9 cellular contexts compared by ENCODE assay signal in genomic region chr11:115760528-115760837, GRCh38.
DNase-seq lines count a peak whose midpoint lies in the region; ATAC-seq and TF ChIP-seq lines count a peak whose summit lies in the region.
"Had no signal": no experiment of that assay in that cellular context is flagged by ENCODE, and none has a peak within 500 bp of the region (broad histone marks: within the 10 kb centered on the region; RNA-seq: fewer than 3 reads in every experiment).

No MANE protein-coding gene starts in this region.

- no peaks in the 10 kb centered on the region for H3K9me3 ChIP-seq in T-helper 17 cell (ENCODE audit: control insufficient read depth, low read length, poor library complexity, severe bottlenecking)

- H3K36me3 Mint-ChIP-seq in neural crest cell (ENCODE audit: low read depth) (no peaks in the 10 kb centered on the region), T-helper 17 cell (ENCODE audit: low read depth) (no peaks in the 10 kb centered on the region)

- ATAC-seq in stimulated activated naive CD8-positive, alpha-beta T cell treated with anti-CD3 and anti-CD28 coated beads, Interleukin-15, amount 100 ng/mL, for 72 hours = peak; percentile 11
- no peak for ATAC-seq in stimulated activated naive CD8-positive, alpha-beta T cell treated with anti-CD3 and anti-CD28 coated beads, Interleukin-15, Interleukin-2, amounts not matched to agents 100 U/mL and 50 U/mL, for 24 hours
- ATAC-seq in Right ventricle myocardium superior (ENCODE audit: poor library complexity) (peak; percentile 70), GM18868 (IDR thresholded peaks at IDR 0.05; ENCODE audit: unreplicated experiment) (no peak), T-helper 17 cell (no peak)

- H3K4me1 Mint-ChIP-seq in stimulated activated naive CD8-positive, alpha-beta T cell treated with anti-CD3 and anti-CD28 coated beads, Interleukin-15, amount 100 ng/mL, for 72 hours = no peaks in the 10 kb centered on the region
- H3K4me1 Mint-ChIP-seq in neural crest cell = peaks cover 13% of the 10 kb centered on the region
- H3K4me1 Mint-ChIP-seq in T-helper 17 cell = no peaks in the 10 kb centered on the region

- no peak for TF ChIP-seq CTCF in neural crest cell (conservative IDR thresholded peaks at IDR 0.05)

- no peak for DNase-seq in stimulated activated naive CD8-positive, alpha-beta T cell treated with anti-CD3 and anti-CD28 coated beads, Interleukin-15, amount 100 ng/mL, for 72 hours
- no peak for DNase-seq in stimulated activated naive CD8-positive, alpha-beta T cell treated with anti-CD3 and anti-CD28 coated beads, Interleukin-15, Interleukin-2, amounts not matched to agents 100 U/mL and 50 U/mL, for 24 hours
- no peak for DNase-seq in Right ventricle myocardium superior
- peak; percentile 24 for DNase-seq in neural crest cell (ENCODE audit: low read depth, low spot score)
- no peak for DNase-seq in GM03348 (ENCODE audit: low spot score)
- no peak for DNase-seq in T-helper 17 cell
- no peak for DNase-seq in KG1 (lab: John Stamatoyannopoulos, UW)
- DNase-seq: NCI-H1694 treated with DMSO at 0.1 percent for 48 hours had no signal

- peaks cover 60% of the 10 kb centered on the region for H3K27me3 Mint-ChIP-seq in stimulated activated naive CD8-positive, alpha-beta T cell treated with anti-CD3 and anti-CD28 coated beads, Interleukin-15, amount 100 ng/mL, for 72 hours
- peaks cover 10% of the 10 kb centered on the region for H3K27me3 Mint-ChIP-seq in neural crest cell (ENCODE audit: low read depth)
- peaks cover 33% of the 10 kb centered on the region for H3K27me3 Mint-ChIP-seq in T-helper 17 cell

- intact Hi-C loops in Right ventricle myocardium superior (cut with DNase I) = no loop called here

- no peak overlapping the region for H3K4me3 Mint-ChIP-seq in stimulated activated naive CD8-positive, alpha-beta T cell treated with anti-CD3 and anti-CD28 coated beads, Interleukin-15, amount 100 ng/mL, for 72 hours
- H3K4me3 Mint-ChIP-seq in neural crest cell = peak overlapping the region; percentile 73
- H3K4me3 Mint-ChIP-seq in T-helper 17 cell = no peak overlapping the region

- H3K27ac Mint-ChIP-seq in stimulated activated naive CD8-positive, alpha-beta T cell treated with anti-CD3 and anti-CD28 coated beads, Interleukin-15, amount 100 ng/mL, for 72 hours = no peak overlapping the region
- H3K27ac Mint-ChIP-seq in neural crest cell (ENCODE audit: unreplicated experiment) (no peak overlapping the region), T-helper 17 cell (no peak overlapping the region)

- no peaks in the 10 kb centered on the region for H3K9me3 Mint-ChIP-seq in stimulated activated naive CD8-positive, alpha-beta T cell treated with anti-CD3 and anti-CD28 coated beads, Interleukin-15, amount 100 ng/mL, for 72 hours
- no peaks in the 10 kb centered on the region for H3K9me3 Mint-ChIP-seq in neural crest cell

Comparison
In these comparisons a context has a peak if more than half of its experiments do, and no peak if none do; other contexts are left out.
1. ATAC-seq: peak in stimulated activated naive CD8-positive, alpha-beta T cell treated with anti-CD3 and anti-CD28 coated beads, Interleukin-15, amount 100 ng/mL, for 72 hours (single experiment) and Right ventricle myocardium superior (single experiment); none in stimulated activated naive CD8-positive, alpha-beta T cell treated with anti-CD3 and anti-CD28 coated beads, Interleukin-15, Interleukin-2, amounts not matched to agents 100 U/mL and 50 U/mL, for 24 hours (single experiment), GM18868 (single experiment) and T-helper 17 cell (single experiment).